Comparison of ENCODE assay signal across 13 cellular contexts in genomic region chr4:187608001-187608421, GRCh38.
A peak's percentile ranks its signal among the peaks of the same experiment; 100 is the strongest.
DNase-seq lines count a peak whose midpoint lies in the region; ATAC-seq and TF ChIP-seq lines count a peak whose summit lies in the region.
"Had no signal": no experiment of that assay in that cellular context is flagged by ENCODE, and none has a peak within 500 bp of the region (broad histone marks: within the 10 kb centered on the region; RNA-seq: fewer than 3 reads in every experiment).

No MANE protein-coding gene starts in this region.

- no TSS peak for BruUV-seq in PC-3 (replicated peaks; lab: Mats Ljungman, UMichigan)

- H3K36me3 ChIP-seq in PC-3 (ENCODE audit: low read depth, low read length) = no peaks in the 10 kb centered on the region
- H3K36me3 ChIP-seq: sigmoid colon had no signal

- no peaks in the 10 kb centered on the region for H3K79me2 ChIP-seq in PC-3 (ENCODE audit: low read length)

- H3K4me3 ChIP-seq in PC-3 (ENCODE audit: low read length) = no peak overlapping the region
- H3K4me3 ChIP-seq: coronary artery, sigmoid colon had no signal

- no peaks in the 10 kb centered on the region for H3K27me3 Mint-ChIP-seq in osteocyte (ENCODE audit: unreplicated experiment)

- ATAC-seq in PC-3 = no peak
- ATAC-seq: natural killer cell had no signal

- no peaks in the 10 kb centered on the region for H3K36me3 Mint-ChIP-seq in osteocyte (ENCODE audit: unreplicated experiment)
- H3K36me3 Mint-ChIP-seq: activated naive CD4-positive, alpha-beta T cell treated with anti-CD3 and anti-CD28 coated beads, Interleukin-2, amount 50 U/mL, for 24 hours; natural killer cell had no signal

- DNase-seq in GM04504 (ENCODE audit: low read depth) (peak; percentile 24), PC-3 (peak; percentile 59), dermis blood vessel endothelial cell (peak; percentile 32), osteocyte (ENCODE audit: extremely low spot score, unreplicated experiment) (no peak), globus pallidus (ENCODE audit: low spot score) (no peak), substantia nigra (lab: John Stamatoyannopoulos, UW) (no peak), caudate nucleus (lab: John Stamatoyannopoulos, UW) (no peak)
- DNase-seq in activated naive CD4-positive, alpha-beta T cell treated with anti-CD3 and anti-CD28 coated beads, Interleukin-2, amount 50 U/mL, for 16 hours = no peak
- DNase-seq: natural killer cell, NCI-H146, sigmoid colon had no signal

- POLR2A ChIA-PET in PC-3 (lab: Charles Lee; ENCODE audit: unreplicated experiment) = no interaction called here

- H3K27me3 ChIP-seq in PC-3 (ENCODE audit: low read length) = no peaks in the 10 kb centered on the region
- H3K27me3 ChIP-seq: sigmoid colon had no signal

- H3K27ac Mint-ChIP-seq in osteocyte (ENCODE audit: unreplicated experiment) = peak overlapping the region; percentile 86
- H3K27ac Mint-ChIP-seq: activated naive CD4-positive, alpha-beta T cell treated with anti-CD3 and anti-CD28 coated beads, Interleukin-2, amount 50 U/mL, for 24 hours; natural killer cell had no signal

- TF ChIP-seq CTCF in PC-3 (conservative IDR thresholded peaks at IDR 0.05; ENCODE audit: low read depth, low read length) (no peak), osteocyte (IDR thresholded peaks at IDR 0.05) (no peak)

- no peak overlapping the region for H3K4me2 ChIP-seq in PC-3 (ENCODE audit: low read length)

- H2AFZ ChIP-seq in PC-3 (ENCODE audit: low read length) = no peak overlapping the region

- no peaks in the 10 kb centered on the region for H3K9me3 ChIP-seq in PC-3 (ENCODE audit: low read length)
- H3K9me3 ChIP-seq: sigmoid colon had no signal

- H4K20me1 ChIP-seq in PC-3 (ENCODE audit: low read length) = no peaks in the 10 kb centered on the region

- no peaks in the 10 kb centered on the region for H3K9me3 Mint-ChIP-seq in osteocyte (ENCODE audit: unreplicated experiment)
- H3K9me3 Mint-ChIP-seq: activated naive CD4-positive, alpha-beta T cell treated with anti-CD3 and anti-CD28 coated beads, Interleukin-2, amount 50 U/mL, for 24 hours had no signal

- intact Hi-C loops in PC-3 (cut with micrococcal nuclease) = loop anchor here (5.0 kb wide), 1 partner anchor 881 kb away; no protein-coding TSS in a partner anchor

- no peaks in the 10 kb centered on the region for H3F3A ChIP-seq in PC-3 (ENCODE audit: low read length, unreplicated experiment)

- peaks cover 1% of the 10 kb centered on the region; the same call in 1 of the 2 replicates for H3K4me1 ChIP-seq in PC-3 (ENCODE audit: insufficient read depth, low read length)
- H3K4me1 ChIP-seq: sigmoid colon had no signal

- no peak overlapping the region for H3K4me3 Mint-ChIP-seq in osteocyte (ENCODE audit: unreplicated experiment)
- H3K4me3 Mint-ChIP-seq: activated naive CD4-positive, alpha-beta T cell treated with anti-CD3 and anti-CD28 coated beads, Interleukin-2, amount 50 U/mL, for 24 hours; natural killer cell had no signal

- no peak overlapping the region for H3K9ac ChIP-seq in PC-3 (ENCODE audit: low read length)

- H3K9me2 ChIP-seq in PC-3 (replicated peaks; ENCODE audit: low read length) = no peaks in the 10 kb centered on the region

- no peak overlapping the region for H3K27ac ChIP-seq in PC-3 (ENCODE audit: low read length)
- H3K27ac ChIP-seq in substantia nigra (ENCODE audit: low read depth, low read length, poor library complexity, severe bottlenecking) = no peak overlapping the region
- H3K27ac ChIP-seq in caudate nucleus (ENCODE audit: low read depth, low read length) = no peak overlapping the region
- H3K27ac ChIP-seq: coronary artery, sigmoid colon had no signal

- peaks cover 51% of the 10 kb centered on the region for H3K4me1 Mint-ChIP-seq in osteocyte (ENCODE audit: unreplicated experiment)
- H3K4me1 Mint-ChIP-seq: activated naive CD4-positive, alpha-beta T cell treated with anti-CD3 and anti-CD28 coated beads, Interleukin-2, amount 50 U/mL, for 24 hours; natural killer cell had no signal

- CTCF ChIA-PET in PC-3 (lab: Charles Lee) = no interaction called here

Comparison
In these comparisons a context has a peak if more than half of its experiments do, and no peak if none do; other contexts are left out.
1. DNase-seq: peak in GM04504 (single experiment), PC-3 (single experiment) and dermis blood vessel endothelial cell (single experiment); none in osteocyte (single experiment), activated naive CD4-positive, alpha-beta T cell treated with anti-CD3 and anti-CD28 coated beads, Interleukin-2, amount 50 U/mL, for 16 hours (single experiment), globus pallidus (single experiment), substantia nigra (0 of 49) and caudate nucleus (0 of 61).